In the genomic region with DNA sequence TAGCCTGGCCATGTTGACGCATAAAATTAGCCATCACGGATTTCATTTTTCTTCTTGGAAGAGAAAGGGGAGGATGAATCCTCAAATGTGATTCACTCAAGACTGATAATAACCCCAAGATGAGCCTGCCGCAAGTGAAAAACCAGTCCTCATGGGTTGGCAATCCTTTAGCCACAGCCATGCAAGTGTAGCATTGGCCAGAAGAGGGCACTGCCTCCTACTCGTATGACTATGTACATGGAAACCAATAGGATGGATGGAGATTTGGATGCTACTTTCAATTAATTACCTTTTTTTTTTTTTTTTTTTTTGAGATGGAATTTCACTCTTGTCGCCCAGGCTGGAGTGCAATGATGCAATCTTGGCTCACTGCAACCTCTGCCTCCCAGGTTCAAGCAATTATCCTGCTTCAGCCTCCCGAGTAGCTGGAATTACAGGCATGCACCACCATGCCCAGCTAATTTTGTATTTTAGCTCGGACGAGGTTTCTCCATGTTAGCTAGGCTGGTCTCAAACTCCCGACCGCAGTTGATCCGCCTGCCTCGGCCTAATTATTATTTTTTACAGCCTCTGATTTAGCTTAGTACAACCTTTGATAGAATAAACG, we compare ENCODE assay signal across 8 cellular contexts. TPM values are rescaled to one million over a fixed set of nuclear protein-coding genes. Genes with fewer than 3 reads are reported as not detected.
A peak's percentile ranks its signal among the peaks of the same experiment; 100 is the strongest.
DNase-seq lines count a peak whose midpoint lies in the region; ATAC-seq and TF ChIP-seq lines count a peak whose summit lies in the region.
"Not testable (repeated sequence)": the region's sequence is repeated elsewhere in the genome, so short reads cannot be mapped to it uniquely, and the experiment has no call there.

No MANE protein-coding gene starts in this region.

- ATAC-seq in GM19395 (IDR thresholded peaks at IDR 0.05; ENCODE audit: unreplicated experiment) = peak; percentile 87

- not testable (repeated sequence) for H3K4me3 Mint-ChIP-seq in activated CD4-positive, alpha-beta T cell treated with anti-CD3 and anti-CD28 coated beads, Interleukin-2, amount 10 ng/mL, durations not matched to agents 24 days and 14 days

- H3K27me3 Mint-ChIP-seq in activated CD4-positive, alpha-beta T cell treated with anti-CD3 and anti-CD28 coated beads, Interleukin-2, amount 10 ng/mL, durations not matched to agents 24 days and 14 days = not testable (repeated sequence)

- H3K9me3 Mint-ChIP-seq in activated CD4-positive, alpha-beta T cell treated with anti-CD3 and anti-CD28 coated beads, Interleukin-2, amount 10 ng/mL, durations not matched to agents 24 days and 14 days = not testable (repeated sequence)

- H3K4me3 ChIP-seq in HL-60 (replicated peaks; ENCODE audit: insufficient read depth, low read length) = not testable (repeated sequence)
- H3K4me3 ChIP-seq in choroid plexus epithelial cell (ENCODE audit: low read depth, low read length) = peak overlapping the region; percentile 15

- H3K4me1 Mint-ChIP-seq in activated CD4-positive, alpha-beta T cell treated with anti-CD3 and anti-CD28 coated beads, Interleukin-2, amount 10 ng/mL, durations not matched to agents 24 days and 14 days = not testable (repeated sequence)

- TF ChIP-seq CTCF in C4-2B (conservative IDR thresholded peaks at IDR 0.05) (peak; percentile 96), HL-60 (IDR thresholded peaks at IDR 0.05; ENCODE audit: insufficient read depth, low read length) (peak; percentile 81), choroid plexus epithelial cell (conservative IDR thresholded peaks at IDR 0.05; ENCODE audit: low read depth, low read length) (peak; percentile 90)

- peak; percentile 39 to 75 for DNase-seq in HL-60 (ENCODE audit: low read depth in 1 of 2, low spot score in 1 of 2)
- DNase-seq in NCI-H748 treated with DMSO at 0.1 percent for 48 hours (lab: John Stamatoyannopoulos, UW) = peak; percentile 71
- peak; percentile 93 for DNase-seq in activated CD4-positive, alpha-beta T cell treated with anti-CD3 and anti-CD28 coated beads, Interleukin-2, amount 10 ng/mL, durations not matched to agents 24 days and 14 days
- DNase-seq in choroid plexus epithelial cell (ENCODE audit: low read depth) = peak; percentile 93
- DNase-seq in left kidney (ENCODE audit: low read depth, low spot score) = peak; percentile 85
- DNase-seq in stimulated activated CD4-positive, alpha-beta T cell treated with anti-CD3 and anti-CD28 coated beads, Interleukin-2, amount 100 ng/mL, for 4 hours (ENCODE audit: low read depth) = peak; percentile 54

- H3K27ac ChIP-seq in C4-2B; HL-60 (replicated peaks): not testable (repeated sequence)

- not testable (repeated sequence) for H3K27me3 ChIP-seq in HL-60 (ENCODE audit: insufficient read depth, poor library complexity, severe bottlenecking)

- intact Hi-C loops in activated CD4-positive, alpha-beta T cell treated with anti-CD3 and anti-CD28 coated beads, Interleukin-2, amount 10 ng/mL, durations not matched to agents 24 days and 14 days (cut with micrococcal nuclease) = loop anchor here (1.0 to 2.0 kb wide), 2 partner anchors 41 to 72 kb away; no protein-coding TSS in a partner anchor

- not testable (repeated sequence) for H3K27ac Mint-ChIP-seq in activated CD4-positive, alpha-beta T cell treated with anti-CD3 and anti-CD28 coated beads, Interleukin-2, amount 10 ng/mL, durations not matched to agents 24 days and 14 days

- H3K36me3 Mint-ChIP-seq in activated CD4-positive, alpha-beta T cell treated with anti-CD3 and anti-CD28 coated beads, Interleukin-2, amount 10 ng/mL, durations not matched to agents 24 days and 14 days (ENCODE audit: low read depth) = not testable (repeated sequence)

RNA-seq across cellular contexts. Expression of gene MAPK1IP1L, which starts 38.2 kb away (rescaled TPM):
- total RNA-seq in activated CD4-positive, alpha-beta T cell treated with anti-CD3 and anti-CD28 coated beads, Interleukin-2, amount 10 ng/mL, durations not matched to agents 24 days and 14 days = 142 and 144 TPM in 2 replicates

RNA-seq across cellular contexts. Expression of gene LGALS3, which starts 39.4 kb away (rescaled TPM):
- total RNA-seq in activated CD4-positive, alpha-beta T cell treated with anti-CD3 and anti-CD28 coated beads, Interleukin-2, amount 10 ng/mL, durations not matched to agents 24 days and 14 days = 11.1 and 12.2 TPM in 2 replicates
